In the genomic region with DNA sequence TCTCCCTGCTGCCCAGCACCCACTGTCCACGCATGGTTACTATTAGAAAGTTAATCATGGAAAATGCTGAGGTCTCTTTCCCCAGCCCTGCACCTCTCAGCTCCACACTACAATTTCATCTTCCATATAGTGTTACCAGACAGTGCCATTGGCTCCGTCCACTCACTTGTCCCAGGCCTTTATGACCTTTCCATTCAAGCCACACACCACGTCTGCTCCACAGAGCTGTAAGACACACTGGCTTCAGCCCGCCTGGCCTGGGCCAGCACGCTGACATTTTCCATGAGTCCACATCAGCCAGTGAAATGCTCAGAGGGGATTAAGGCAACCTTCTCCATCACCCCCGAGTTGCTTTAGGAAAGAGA, we compare ENCODE assay signal across 23 cellular contexts.
"Had no signal": no experiment of that assay in that cellular context is flagged by ENCODE, and none has a peak within 500 bp of the region (broad histone marks: within the 10 kb centered on the region; RNA-seq: fewer than 3 reads in every experiment).

No MANE protein-coding gene starts in this region.

- H3K27ac ChIP-seq: colonic mucosa, foreskin keratinocyte, left ventricle myocardium inferior, lower lobe of right lung, neutrophil, pancreas, suprapubic skin, transverse colon had no signal

- H3K36me3 ChIP-seq: colonic mucosa, esophagus muscularis mucosa, left ventricle myocardium inferior, lower lobe of right lung, neutrophil, pancreas, suprapubic skin, transverse colon had no signal

- ATAC-seq: foreskin keratinocyte; left colon; lower lobe of right lung; natural killer cell; pancreas; sciatic nerve; stimulated activated effector memory CD8-positive, alpha-beta T cell treated with anti-CD3 and anti-CD28 coated beads, Interleukin-12 subunit alpha, Interleukin-12 subunit beta, amount 100 ng/mL, for 72 hours; stimulated activated naive CD8-positive, alpha-beta T cell treated with anti-CD3 and anti-CD28 coated beads, Interleukin-15, amount 100 ng/mL, for 72 hours had no signal

- H3K27ac Mint-ChIP-seq: dendritic cell treated with granulocyte-macrophage colony-stimulating factor and Interleukin-4, amounts not matched to agents 40 ng/mL and 50 ng/mL, for 4 days; immature natural killer cell; natural killer cell; stimulated activated effector memory CD8-positive, alpha-beta T cell treated with anti-CD3 and anti-CD28 coated beads, Interleukin-12 subunit alpha, Interleukin-12 subunit beta, amount 100 ng/mL, for 72 hours; stimulated activated naive CD8-positive, alpha-beta T cell treated with anti-CD3 and anti-CD28 coated beads, Interleukin-15, amount 100 ng/mL, for 72 hours had no signal

- H3K4me3 Mint-ChIP-seq: central memory CD8-positive, alpha-beta T cell; dendritic cell treated with granulocyte-macrophage colony-stimulating factor and Interleukin-4, amounts not matched to agents 40 ng/mL and 50 ng/mL, for 4 days; immature natural killer cell; natural killer cell; stimulated activated effector memory CD8-positive, alpha-beta T cell treated with anti-CD3 and anti-CD28 coated beads, Interleukin-12 subunit alpha, Interleukin-12 subunit beta, amount 100 ng/mL, for 72 hours; stimulated activated naive CD8-positive, alpha-beta T cell treated with anti-CD3 and anti-CD28 coated beads, Interleukin-15, amount 100 ng/mL, for 72 hours had no signal

- H3K27me3 ChIP-seq: colonic mucosa, esophagus muscularis mucosa, foreskin keratinocyte, pancreas, transverse colon had no signal

- H3K36me3 Mint-ChIP-seq: immature natural killer cell; natural killer cell; stimulated activated effector memory CD8-positive, alpha-beta T cell treated with anti-CD3 and anti-CD28 coated beads, Interleukin-12 subunit alpha, Interleukin-12 subunit beta, amount 100 ng/mL, for 72 hours had no signal

- H3K9me3 Mint-ChIP-seq: central memory CD8-positive, alpha-beta T cell; dendritic cell treated with granulocyte-macrophage colony-stimulating factor and Interleukin-4, amounts not matched to agents 40 ng/mL and 50 ng/mL, for 4 days; immature natural killer cell; stimulated activated effector memory CD8-positive, alpha-beta T cell treated with anti-CD3 and anti-CD28 coated beads, Interleukin-12 subunit alpha, Interleukin-12 subunit beta, amount 100 ng/mL, for 72 hours had no signal

- DNase-seq: colonic mucosa; effector CD8-positive, alpha-beta T cell; foreskin keratinocyte; hypothalamus; immature natural killer cell; islet precursor cell; kidney glomerular epithelial cell; left colon; left ventricle myocardium inferior; lower lobe of right lung; natural killer cell; pancreas; stimulated activated CD4-positive, alpha-beta T cell treated with anti-CD3 and anti-CD28 coated beads, Interleukin-2, amount 100 ng/mL, for 24 hours; stimulated activated CD4-positive, alpha-beta T cell treated with anti-CD3 and anti-CD28 coated beads, Interleukin-4, amount 100 ng/mL, for 24 hours; stimulated activated naive CD8-positive, alpha-beta T cell treated with anti-CD3 and anti-CD28 coated beads, Interleukin-15, amount 100 ng/mL, for 72 hours; transverse colon had no signal

- H3K9me3 ChIP-seq: colonic mucosa, esophagus muscularis mucosa, left ventricle myocardium inferior, lower lobe of right lung, neutrophil, pancreas, suprapubic skin, transverse colon had no signal

- H3K4me1 ChIP-seq: colonic mucosa, left ventricle myocardium inferior, lower lobe of right lung, suprapubic skin had no signal

- H3K4me1 Mint-ChIP-seq: central memory CD8-positive, alpha-beta T cell; immature natural killer cell; stimulated activated effector memory CD8-positive, alpha-beta T cell treated with anti-CD3 and anti-CD28 coated beads, Interleukin-12 subunit alpha, Interleukin-12 subunit beta, amount 100 ng/mL, for 72 hours; stimulated activated naive CD8-positive, alpha-beta T cell treated with anti-CD3 and anti-CD28 coated beads, Interleukin-15, amount 100 ng/mL, for 72 hours had no signal

- H3K4me3 ChIP-seq: colonic mucosa, esophagus muscularis mucosa, left ventricle myocardium inferior, lower lobe of right lung, pancreas, suprapubic skin, transverse colon had no signal
